8 cellular contexts compared by ENCODE assay signal in the genomic region with DNA sequence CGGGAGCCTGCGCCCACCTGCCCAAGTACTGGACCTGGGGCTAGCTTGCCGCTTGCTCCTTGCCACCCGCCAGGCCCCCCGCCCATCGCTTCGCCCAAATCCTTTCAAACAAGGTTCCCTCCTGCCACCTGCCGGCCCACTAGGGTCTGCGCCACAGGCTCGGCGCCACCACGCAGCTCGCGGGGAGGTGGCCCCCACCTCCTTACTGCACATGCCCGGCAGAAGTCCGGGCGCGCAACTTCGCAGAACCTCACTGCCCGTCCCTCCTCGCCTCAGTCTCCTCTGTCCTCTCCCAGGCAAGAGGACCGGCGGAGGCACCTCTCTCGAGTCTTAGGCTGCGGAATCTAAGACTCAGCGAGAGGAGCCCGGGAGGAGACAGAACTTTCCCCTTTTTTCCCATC. TPM values are rescaled to one million over a fixed set of nuclear protein-coding genes. Genes with fewer than 3 reads are reported as not detected.
DNase-seq lines count a peak whose midpoint lies in the region; ATAC-seq and TF ChIP-seq lines count a peak whose summit lies in the region.

No MANE protein-coding gene starts in this region.

- H3K4me1 Mint-ChIP-seq in activated CD4-positive, alpha-beta T cell treated with anti-CD3 and anti-CD28 coated beads, Interleukin-2, amount 10 ng/mL, durations not matched to agents 7 days and 5 days = peaks cover 20% of the 10 kb centered on the region

- peak; percentile 74 for TF ChIP-seq RAD21 in neural cell (conservative IDR thresholded peaks at IDR 0.05)

- no peak overlapping the region for H3K4me3 Mint-ChIP-seq in activated CD4-positive, alpha-beta T cell treated with anti-CD3 and anti-CD28 coated beads, Interleukin-2, amount 10 ng/mL, durations not matched to agents 7 days and 5 days

- peak; percentile 12 for DNase-seq in CD1c-positive myeloid dendritic cell (ENCODE audit: extremely low spot score)
- DNase-seq in activated CD4-positive, alpha-beta T cell treated with anti-CD3 and anti-CD28 coated beads, Interleukin-2, amount 10 ng/mL, durations not matched to agents 7 days and 5 days = peak; percentile 38
- DNase-seq in globus pallidus (ENCODE audit: low spot score) = no peak

- H2AFZ ChIP-seq in neural cell (ENCODE audit: low read depth, low read length) = no peak overlapping the region

- H3K27me3 ChIP-seq in HUES48 (ENCODE audit: control insufficient read depth, insufficient read depth, low read length) = peaks cover 19% of the 10 kb centered on the region
- no peaks in the 10 kb centered on the region for H3K27me3 ChIP-seq in endocrine pancreas (ENCODE audit: control insufficient read depth, insufficient read depth, low read length)
- peaks cover 61% of the 10 kb centered on the region for H3K27me3 ChIP-seq in neural cell (ENCODE audit: insufficient read depth, low read depth, low read length)

- H3K9me3 ChIP-seq in HUES48 (ENCODE audit: control insufficient read depth, insufficient read depth, low read length) (no peaks in the 10 kb centered on the region), endocrine pancreas (ENCODE audit: control insufficient read depth, low read length) (no peaks in the 10 kb centered on the region), neural cell (ENCODE audit: low read length) (no peaks in the 10 kb centered on the region)

- ATAC-seq in HG02759 (IDR thresholded peaks at IDR 0.05; ENCODE audit: unreplicated experiment) = no peak
- no peak for ATAC-seq in HG03354 (IDR thresholded peaks at IDR 0.05; ENCODE audit: poor library complexity, severe bottlenecking, unreplicated experiment)

- H4K20me1 ChIP-seq in neural cell (ENCODE audit: insufficient read depth) = no peaks in the 10 kb centered on the region

- peaks cover 61% of the 10 kb centered on the region for H3K36me3 ChIP-seq in HUES48 (ENCODE audit: control insufficient read depth, insufficient read depth, low read length)
- peaks cover 2% of the 10 kb centered on the region for H3K36me3 ChIP-seq in endocrine pancreas (ENCODE audit: control insufficient read depth, insufficient read depth, low read length)
- H3K36me3 ChIP-seq in neural cell (ENCODE audit: insufficient read depth, low read length) = no peaks in the 10 kb centered on the region

- H3K9ac ChIP-seq in HUES48 (ENCODE audit: low read depth, low read length) (peak overlapping the region; percentile 32; the same call in 1 of the 2 replicates), endocrine pancreas (ENCODE audit: control insufficient read depth, insufficient read depth, low read length) (peak overlapping the region; percentile 74), neural cell (ENCODE audit: low read length) (no peak overlapping the region)

- no peaks in the 10 kb centered on the region for H3F3A ChIP-seq in neural cell (ENCODE audit: insufficient read depth, low read length, poor library complexity, severe bottlenecking)

- H3K4me1 ChIP-seq in HUES48 (ENCODE audit: control insufficient read depth, insufficient read depth, low read length) = peaks cover 28% of the 10 kb centered on the region
- H3K4me1 ChIP-seq in endocrine pancreas (ENCODE audit: control insufficient read depth, insufficient read depth, low read length) = no peaks in the 10 kb centered on the region

- peak overlapping the region; percentile 54 for H3K4me3 ChIP-seq in HUES48 (ENCODE audit: low read depth, low read length)
- no peak overlapping the region for H3K4me3 ChIP-seq in endocrine pancreas (ENCODE audit: control insufficient read depth, insufficient read depth, low read length)
- peak overlapping the region; percentile 56 for H3K4me3 ChIP-seq in neural cell (ENCODE audit: low read length)

- H3K36me3 Mint-ChIP-seq in activated CD4-positive, alpha-beta T cell treated with anti-CD3 and anti-CD28 coated beads, Interleukin-2, amount 10 ng/mL, durations not matched to agents 7 days and 5 days (ENCODE audit: low read depth) = peaks cover 1% of the 10 kb centered on the region

- CTCF ChIA-PET in activated CD4-positive, alpha-beta T cell treated with anti-CD3 and anti-CD28 coated beads, Interleukin-2, amount 10 ng/mL, durations not matched to agents 7 days and 5 days (lab: Charles Lee) = interaction anchor here (0.5 to 1.6 kb wide), 7 partner anchors 9 to 358 kb away, joined by 3 to 5 read pairs (median 3); a partner anchor contains a TSS

- peaks cover 71% of the 10 kb centered on the region for H3K27me3 Mint-ChIP-seq in activated CD4-positive, alpha-beta T cell treated with anti-CD3 and anti-CD28 coated beads, Interleukin-2, amount 10 ng/mL, durations not matched to agents 7 days and 5 days

- TF ChIP-seq EP300 in neural cell (conservative IDR thresholded peaks at IDR 0.05; ENCODE audit: poor library complexity, severe bottlenecking) = no peak

- H3K9me2 ChIP-seq in neural cell (ENCODE audit: insufficient read depth, low read length) = no peaks in the 10 kb centered on the region

- H3K27ac ChIP-seq in HUES48 (ENCODE audit: low read depth, low read length) (no peak overlapping the region), neural cell (ENCODE audit: low read length) (no peak overlapping the region)

- POLR2A ChIA-PET in activated CD4-positive, alpha-beta T cell treated with anti-CD3 and anti-CD28 coated beads, Interleukin-2, amount 10 ng/mL, durations not matched to agents 7 days and 5 days (lab: Charles Lee) = no interaction called here

- no peaks in the 10 kb centered on the region for H3K9me3 Mint-ChIP-seq in activated CD4-positive, alpha-beta T cell treated with anti-CD3 and anti-CD28 coated beads, Interleukin-2, amount 10 ng/mL, durations not matched to agents 7 days and 5 days

- H3K27ac Mint-ChIP-seq in activated CD4-positive, alpha-beta T cell treated with anti-CD3 and anti-CD28 coated beads, Interleukin-2, amount 10 ng/mL, durations not matched to agents 7 days and 5 days = no peak overlapping the region

- H3K79me2 ChIP-seq in neural cell (replicated peaks; ENCODE audit: insufficient read depth, low read length) = no peaks in the 10 kb centered on the region

- TF ChIP-seq CTCF in neural cell (IDR thresholded peaks at IDR 0.05; ENCODE audit: poor library complexity, severe bottlenecking) = peak; percentile 77

- no peak overlapping the region for H3K4me2 ChIP-seq in neural cell (ENCODE audit: low read length)

TF ChIP-seq in neural cell, 6 proteins besides CTCF, POLR2A, EP300 and RAD21:
- TF ChIP-seq SMC3 (conservative IDR thresholded peaks at IDR 0.05; ENCODE audit: poor library complexity) (peak; percentile 79), EZH2 (IDR thresholded peaks at IDR 0.05; ENCODE audit: borderline replicate concordance, insufficient read depth, low read length, poor library complexity, severe bottlenecking) (no peak)

RNA-seq across cellular contexts. Expression of a gene that starts 11.2 kb away (rescaled TPM):
- total RNA-seq in activated CD4-positive, alpha-beta T cell treated with anti-CD3 and anti-CD28 coated beads, Interleukin-2, amount 10 ng/mL, durations not matched to agents 7 days and 5 days = 1 to 10 TPM in 1 of 2 experiments, under 1 TPM in 1; 0.96 to 1.5 TPM
- polyA plus RNA-seq in neural cell = 0.64 TPM in 1 of 2 replicates, not detected in the other
- polyA minus RNA-seq in neural cell = 0.49 and 1.3 TPM in 2 replicates

RNA-seq across cellular contexts. Expression of a gene that starts 13.0 kb away (rescaled TPM):
- total RNA-seq in activated CD4-positive, alpha-beta T cell treated with anti-CD3 and anti-CD28 coated beads, Interleukin-2, amount 10 ng/mL, durations not matched to agents 7 days and 5 days = 1,000 to 10,000 TPM; 1,022 to 1,326 TPM
- 958 and 975 TPM in 2 replicates for polyA plus RNA-seq in neural cell
- 657 and 755 TPM in 2 replicates for polyA minus RNA-seq in neural cell
